In the genomic region with DNA sequence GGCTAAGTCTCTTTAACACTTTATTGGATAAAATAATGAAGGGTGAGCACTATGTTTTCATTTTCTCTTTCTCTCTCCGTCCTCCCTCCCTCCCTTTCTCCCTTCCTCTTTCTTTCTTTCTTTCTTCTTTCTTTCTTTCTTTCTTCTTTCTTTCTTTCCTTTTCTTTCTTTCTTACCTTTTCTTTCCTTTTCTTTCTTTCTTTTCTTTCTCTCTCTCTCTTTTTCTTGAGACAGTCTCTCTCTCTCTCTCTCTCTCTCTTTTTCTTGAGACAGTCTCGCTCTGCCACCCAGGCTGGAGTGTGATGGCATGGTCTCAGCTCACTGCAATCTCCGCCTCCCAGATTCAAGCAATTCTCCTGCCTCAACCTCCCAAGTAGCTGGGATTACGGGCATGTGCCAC, we compare ENCODE assay signal across 21 cellular contexts.
DNase-seq lines count a peak whose midpoint lies in the region; TF ChIP-seq lines count a peak whose summit lies in the region.
"Had no signal": no experiment of that assay in that cellular context is flagged by ENCODE, and none has a peak within 500 bp of the region (broad histone marks: within the 10 kb centered on the region; RNA-seq: fewer than 3 reads in every experiment).

No MANE protein-coding gene starts in this region.

- TF ChIP-seq CTCF in HEK293 (tag by site-specific recombination; IDR thresholded peaks at IDR 0.05) (no peak), nephron progenitor cell (IDR thresholded peaks at IDR 0.05) (no peak)

- H3K4me3 ChIP-seq in HEK293 (ENCODE audit: low read depth, low read length) = no peak overlapping the region
- H3K4me3 ChIP-seq: BLaER1, GM12878, GM23248 had no signal

- no peaks in the 10 kb centered on the region for H3K9me3 ChIP-seq in HEK293 (ENCODE audit: control insufficient read depth, insufficient read depth, low read depth, low read length)
- H3K9me3 ChIP-seq: BLaER1, Caco-2 had no signal

- POLR2A ChIA-PET in HEK293 (lab: Yijun Ruan, JAX) = no interaction called here

- H3K4me3 Mint-ChIP-seq in T-helper 2 cell treated with Interferon-gamma antibody and Interleukin-4, amounts not matched to agents 5 μg/mL and 100 μg/mL, for 36 hours = no peak overlapping the region
- H3K4me3 Mint-ChIP-seq in nephron progenitor cell = no peak overlapping the region
- H3K4me3 Mint-ChIP-seq: B cell; CD4-positive, CD25-positive, alpha-beta regulatory T cell; CD8-positive, alpha-beta T cell had no signal

- H3K27ac Mint-ChIP-seq in T-helper 2 cell treated with Interferon-gamma antibody and Interleukin-4, amounts not matched to agents 5 μg/mL and 100 μg/mL, for 36 hours = peak overlapping the region; percentile 58
- H3K27ac Mint-ChIP-seq in nephron progenitor cell = peak overlapping the region; percentile 69
- H3K27ac Mint-ChIP-seq: B cell; CD4-positive, CD25-positive, alpha-beta regulatory T cell; CD8-positive, alpha-beta T cell had no signal

- H3K27me3 Mint-ChIP-seq in T-helper 2 cell treated with Interferon-gamma antibody and Interleukin-4, amounts not matched to agents 5 μg/mL and 100 μg/mL, for 36 hours (ENCODE audit: low read depth) = no peaks in the 10 kb centered on the region
- H3K27me3 Mint-ChIP-seq in nephron progenitor cell (ENCODE audit: low read depth, poor library complexity) = peaks cover 10% of the 10 kb centered on the region
- H3K27me3 Mint-ChIP-seq: B cell; CD4-positive, CD25-positive, alpha-beta regulatory T cell had no signal

- no peak overlapping the region for H3K27ac ChIP-seq in HEK293 (ENCODE audit: extremely low read depth, low read depth, low read length)
- H3K27ac ChIP-seq: 22Rv1, BLaER1, C4-2B, GM23248 had no signal

- no peaks in the 10 kb centered on the region for H3K36me3 ChIP-seq in HEK293 (ENCODE audit: control insufficient read depth in 2 of 2, insufficient read depth in 1 of 2, low read length in 2 of 2)

- no peaks in the 10 kb centered on the region for H3K9me3 Mint-ChIP-seq in T-helper 2 cell treated with Interferon-gamma antibody and Interleukin-4, amounts not matched to agents 5 μg/mL and 100 μg/mL, for 36 hours
- no peaks in the 10 kb centered on the region for H3K9me3 Mint-ChIP-seq in nephron progenitor cell
- H3K9me3 Mint-ChIP-seq: CD8-positive, alpha-beta T cell had no signal

- CTCF ChIA-PET in HEK293 (lab: Yijun Ruan, JAX) = no interaction called here

- H3K4me1 Mint-ChIP-seq in T-helper 2 cell treated with Interferon-gamma antibody and Interleukin-4, amounts not matched to agents 5 μg/mL and 100 μg/mL, for 36 hours (ENCODE audit: low read depth) = peaks cover 4% of the 10 kb centered on the region
- no peaks in the 10 kb centered on the region for H3K4me1 Mint-ChIP-seq in nephron progenitor cell
- H3K4me1 Mint-ChIP-seq: B cell had no signal

- no peak for DNase-seq in T-helper 2 cell treated with Interferon-gamma antibody and Interleukin-4, amounts not matched to agents 5 μg/mL and 100 μg/mL, for 36 hours (ENCODE audit: low spot score)
- DNase-seq in T-helper 2 cell = no peak
- no peak for DNase-seq in nephron progenitor cell
- no peak for DNase-seq in DMS153 treated with DMSO at 0.1 percent for 48 hours (lab: John Stamatoyannopoulos, UW; ENCODE audit: unreplicated experiment)
- DNase-seq in stimulated activated CD4-positive, alpha-beta T cell treated with anti-CD3 and anti-CD28 coated beads, Interleukin-4, amount 100 ng/mL, for 1 hour = no peak
- DNase-seq: Caco-2; CD4-positive, CD25-positive, alpha-beta regulatory T cell; CD8-positive, alpha-beta T cell; DMS153; DMS79; EL; GDM1; GM23248; H7; HCEC 1CT had no signal

- H3K36me3 Mint-ChIP-seq in T-helper 2 cell treated with Interferon-gamma antibody and Interleukin-4, amounts not matched to agents 5 μg/mL and 100 μg/mL, for 36 hours (ENCODE audit: low read depth) = peaks cover 3% of the 10 kb centered on the region
- no peaks in the 10 kb centered on the region for H3K36me3 Mint-ChIP-seq in nephron progenitor cell (ENCODE audit: low read depth)
- H3K36me3 Mint-ChIP-seq: CD4-positive, CD25-positive, alpha-beta regulatory T cell; CD8-positive, alpha-beta T cell had no signal

- no peaks in the 10 kb centered on the region for H3K4me1 ChIP-seq in HEK293 (ENCODE audit: control insufficient read depth, insufficient read depth, low read length)
- H3K4me1 ChIP-seq: BLaER1, Caco-2 had no signal

TF ChIP-seq in HEK293, 187 proteins besides CTCF, POLR2A, EP300 and RAD21:
- peak; percentile 67 for TF ChIP-seq ZNF366 (tag by site-specific recombination; conservative IDR thresholded peaks at IDR 0.05)
- no peak for TF ChIP-seq REST (tag by site-specific recombination; IDR thresholded peaks at IDR 0.05)
- no peak for TF ChIP-seq ZNF10 (tag by site-specific recombination; IDR thresholded peaks at IDR 0.05)
- no peak for TF ChIP-seq ZNF133 (tag by site-specific recombination; IDR thresholded peaks at IDR 0.05)
- peak; percentile 84 for TF ChIP-seq ZNF596 (tag by site-specific recombination; IDR thresholded peaks at IDR 0.05)
- no peak for TF ChIP-seq ZNF114 (tag by site-specific recombination; IDR thresholded peaks at IDR 0.05)
- no peak for TF ChIP-seq ZNF677 (tag by site-specific recombination; IDR thresholded peaks at IDR 0.05)
TF ChIP-seq in HEK293: peak in this region for 2.
